In genomic region chr6:158803733-158804143, GRCh38 we compare ENCODE assay signal across 9 cellular contexts. TPM values are rescaled to one million over a fixed set of nuclear protein-coding genes. Genes with fewer than 3 reads are reported as not detected.
DNase-seq lines count a peak whose midpoint lies in the region; ATAC-seq lines count a peak whose summit lies in the region.
"Had no signal": no experiment of that assay in that cellular context is flagged by ENCODE, and none has a peak within 500 bp of the region (broad histone marks: within the 10 kb centered on the region; RNA-seq: fewer than 3 reads in every experiment).

No MANE protein-coding gene starts in this region.

- H3K4me3 Mint-ChIP-seq in activated naive CD4-positive, alpha-beta T cell treated with anti-CD3 and anti-CD28 coated beads for 36 hours, result peak overlapping the region; percentile 3
- peak overlapping the region; percentile 62 to 86 (median 80) for H3K4me3 Mint-ChIP-seq in naive thymus-derived CD8-positive, alpha-beta T cell

- peaks cover 90% of the 10 kb centered on the region for H3K4me1 Mint-ChIP-seq in activated naive CD4-positive, alpha-beta T cell treated with anti-CD3 and anti-CD28 coated beads for 36 hours (ENCODE audit: low read depth)
- H3K4me1 Mint-ChIP-seq in naive thymus-derived CD8-positive, alpha-beta T cell, result peaks cover 47 to 96% (median 92%) of the 10 kb centered on the region in 4 donors

- intact Hi-C loops in activated naive CD4-positive, alpha-beta T cell treated with anti-CD3 and anti-CD28 coated beads for 36 hours (cut with micrococcal nuclease), result loop anchor here (1.0 kb wide), 1 partner anchor 11 kb away; no protein-coding TSS in a partner anchor

- POLR2A ChIA-PET in naive thymus-derived CD8-positive, alpha-beta T cell (lab: Charles Lee), result interaction anchor here (0.5 to 1.7 kb wide), 13 partner anchors 8 to 112 kb away, joined by 3 to 21 read pairs (median 3); partner anchors contain the start of gene EZR

- peak; percentile 52 for DNase-seq in activated naive CD4-positive, alpha-beta T cell treated with anti-CD3 and anti-CD28 coated beads for 36 hours
- no peak for DNase-seq in activated naive CD4-positive, alpha-beta T cell treated with anti-CD3 and anti-CD28 coated beads, Interleukin-2, amount 50 U/mL, for 16 hours
- peak; percentile 67 for DNase-seq in NCI-H69 (lab: John Stamatoyannopoulos, UW)
- peak; percentile 72 for DNase-seq in central memory CD4-positive, alpha-beta T cell
- peak in 6 of 10 donors; percentile 35 to 67 (median 52) for DNase-seq in naive thymus-derived CD8-positive, alpha-beta T cell
- no peak for DNase-seq in C1 segment of cervical spinal cord (lab: John Stamatoyannopoulos, UW)
- DNase-seq in stimulated activated CD4-positive, alpha-beta T cell treated with anti-CD3 and anti-CD28 coated beads, Interleukin-1b, Interleukin-23, amount 100 ng/mL, for 48 hours, result no peak
- DNase-seq: upper lobe of left lung had no signal

- H3K36me3 Mint-ChIP-seq in activated naive CD4-positive, alpha-beta T cell treated with anti-CD3 and anti-CD28 coated beads for 36 hours (ENCODE audit: low read depth), result peaks cover 33% of the 10 kb centered on the region
- peaks cover 0 to 22% (median 8%) of the 10 kb centered on the region in 3 donors for H3K36me3 Mint-ChIP-seq in naive thymus-derived CD8-positive, alpha-beta T cell

- peak; percentile 74 for ATAC-seq in HG02610 (IDR thresholded peaks at IDR 0.05; ENCODE audit: unreplicated experiment)
- ATAC-seq in naive thymus-derived CD8-positive, alpha-beta T cell, result peak; percentile 47 to 66

- CTCF ChIA-PET in activated naive CD4-positive, alpha-beta T cell treated with anti-CD3 and anti-CD28 coated beads for 36 hours (lab: Charles Lee), result interaction anchor here (0.6 to 1.0 kb wide), 3 partner anchors 8 to 24 kb away, joined by 3 to 4 read pairs (median 4); no protein-coding TSS in a partner anchor

- H3K9me3 Mint-ChIP-seq in activated naive CD4-positive, alpha-beta T cell treated with anti-CD3 and anti-CD28 coated beads for 36 hours, result no peaks in the 10 kb centered on the region
- no peaks in the 10 kb centered on the region for H3K9me3 Mint-ChIP-seq in naive thymus-derived CD8-positive, alpha-beta T cell

- H3K27me3 Mint-ChIP-seq in activated naive CD4-positive, alpha-beta T cell treated with anti-CD3 and anti-CD28 coated beads for 36 hours (ENCODE audit: low read depth), result no peaks in the 10 kb centered on the region
- H3K27me3 Mint-ChIP-seq in naive thymus-derived CD8-positive, alpha-beta T cell, result no peaks in the 10 kb centered on the region

- H3K27ac Mint-ChIP-seq in activated naive CD4-positive, alpha-beta T cell treated with anti-CD3 and anti-CD28 coated beads for 36 hours, result peak overlapping the region; percentile 25
- H3K27ac Mint-ChIP-seq in naive thymus-derived CD8-positive, alpha-beta T cell, result peak overlapping the region; percentile 77 to 97 (median 88)

RNA-seq across cellular contexts. Expression of gene EZR, which starts 15.4 kb away (rescaled TPM):
- total RNA-seq in activated naive CD4-positive, alpha-beta T cell treated with anti-CD3 and anti-CD28 coated beads for 36 hours, result 100 to 1,000 TPM; 229 to 230 TPM
- 100 to 1,000 TPM; 202 to 212 TPM for total RNA-seq in naive thymus-derived CD8-positive, alpha-beta T cell
- polyA plus RNA-seq in naive thymus-derived CD8-positive, alpha-beta T cell, result 100 to 1,000 TPM; 127 to 168 (median 143) TPM

Comparison
In these comparisons a context has a peak if more than half of its experiments do, and no peak if none do; other contexts are left out.
1. DNase-seq: peak in activated naive CD4-positive, alpha-beta T cell treated with anti-CD3 and anti-CD28 coated beads for 36 hours (single experiment), NCI-H69 (single experiment), central memory CD4-positive, alpha-beta T cell (single experiment) and naive thymus-derived CD8-positive, alpha-beta T cell (6 of 10); none in activated naive CD4-positive, alpha-beta T cell treated with anti-CD3 and anti-CD28 coated beads, Interleukin-2, amount 50 U/mL, for 16 hours (single experiment), C1 segment of cervical spinal cord (0 of 14) and stimulated activated CD4-positive, alpha-beta T cell treated with anti-CD3 and anti-CD28 coated beads, Interleukin-1b, Interleukin-23, amount 100 ng/mL, for 48 hours (single experiment).